Comparison of ENCODE assay signal across 8 cellular contexts in the genomic region with DNA sequence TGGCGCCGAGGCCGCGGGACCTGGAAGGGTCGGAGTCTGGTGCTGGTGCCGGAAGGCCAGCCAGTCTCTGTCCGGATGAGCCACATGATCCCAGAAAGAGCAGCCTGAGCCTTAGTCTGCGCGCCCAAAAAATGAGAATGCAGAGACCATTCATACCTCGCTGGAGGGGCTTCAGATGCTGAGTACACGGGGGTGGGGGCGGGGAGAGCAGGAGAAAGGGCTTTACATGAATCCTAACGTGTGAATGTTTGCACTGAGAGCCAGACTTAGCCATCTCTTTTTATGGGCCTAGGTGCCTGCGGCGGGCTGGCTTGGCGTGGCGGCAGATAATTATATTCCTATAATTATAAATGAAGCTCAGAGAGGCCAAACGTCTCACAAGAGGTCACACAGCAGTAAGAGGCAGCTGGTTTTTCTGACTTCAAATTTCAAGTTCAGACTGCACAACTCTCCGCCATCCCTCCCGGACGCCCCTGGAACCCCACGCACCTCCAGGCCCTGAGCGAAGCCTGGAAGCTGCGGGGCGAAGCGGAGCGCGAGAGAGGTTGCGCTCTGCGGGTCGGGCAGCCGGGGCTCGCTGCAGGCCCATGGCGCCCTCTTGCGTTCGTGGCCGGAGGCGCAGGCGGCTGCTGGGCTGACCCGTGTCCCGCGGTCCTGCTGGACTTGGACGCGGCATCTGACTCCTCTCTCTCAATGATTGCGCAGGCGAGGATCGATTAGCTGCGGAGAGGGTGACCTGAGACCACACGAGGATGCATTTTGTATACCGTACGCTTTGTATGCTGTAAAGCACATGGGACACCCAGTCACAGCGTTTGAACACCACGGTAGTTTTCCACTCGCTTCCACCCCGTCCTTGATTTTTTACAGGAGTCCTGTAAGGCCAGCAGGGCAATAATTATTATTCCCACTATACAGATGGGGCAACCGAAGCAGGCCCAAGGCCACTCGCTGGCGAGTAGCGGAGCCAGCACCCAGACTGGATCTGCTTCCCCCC.
DNase-seq lines count a peak whose midpoint lies in the region; TF ChIP-seq lines count a peak whose summit lies in the region.

No MANE protein-coding gene starts in this region.

- peaks cover 0 to 8% of the 10 kb centered on the region in 2 experiments for H3K4me1 ChIP-seq in neutrophil (ENCODE audit: control insufficient read depth in 1 of 2, insufficient read depth in 1 of 2, low read depth in 1 of 2, low read length in 1 of 2)
- peaks cover 29% of the 10 kb centered on the region for H3K4me1 ChIP-seq in suprapubic skin

- no peaks in the 10 kb centered on the region for H3K36me3 ChIP-seq in neutrophil
- no peaks in the 10 kb centered on the region for H3K36me3 ChIP-seq in suprapubic skin

- H3K9me3 Mint-ChIP-seq in activated naive CD4-positive, alpha-beta T cell treated with anti-CD3 and anti-CD28 coated beads for 36 hours, result no peaks in the 10 kb centered on the region

- H3K36me3 Mint-ChIP-seq in activated naive CD4-positive, alpha-beta T cell treated with anti-CD3 and anti-CD28 coated beads for 36 hours (ENCODE audit: low read depth), result no peaks in the 10 kb centered on the region

- peaks cover 71% of the 10 kb centered on the region for H3K27me3 Mint-ChIP-seq in activated naive CD4-positive, alpha-beta T cell treated with anti-CD3 and anti-CD28 coated beads for 36 hours (ENCODE audit: low read depth)

- 2% methylated on average over 29 of the region's 59 CpGs for WGBS in suprapubic skin

- no peak overlapping the region for H3K27ac Mint-ChIP-seq in activated naive CD4-positive, alpha-beta T cell treated with anti-CD3 and anti-CD28 coated beads for 36 hours

- H3K27me3 ChIP-seq in neutrophil (peaks cover 100% of the 10 kb centered on the region), suprapubic skin (peaks cover 88% of the 10 kb centered on the region)

- peaks cover 3% of the 10 kb centered on the region for H3K4me1 Mint-ChIP-seq in activated naive CD4-positive, alpha-beta T cell treated with anti-CD3 and anti-CD28 coated beads for 36 hours (ENCODE audit: low read depth)

- no peak overlapping the region for H3K4me3 Mint-ChIP-seq in activated naive CD4-positive, alpha-beta T cell treated with anti-CD3 and anti-CD28 coated beads for 36 hours

- intact Hi-C loops in activated naive CD4-positive, alpha-beta T cell treated with anti-CD3 and anti-CD28 coated beads for 36 hours (cut with micrococcal nuclease), result loop anchor here (1.0 to 5.0 kb wide), 5 partner anchors 274 to 531 kb away; a partner anchor contains a TSS

- H3K9me3 ChIP-seq in neutrophil (no peaks in the 10 kb centered on the region), suprapubic skin (no peaks in the 10 kb centered on the region)

- no peak for TF ChIP-seq EP300 in suprapubic skin (IDR thresholded peaks at IDR 0.05)

- TF ChIP-seq POLR2A in suprapubic skin (IDR thresholded peaks at IDR 0.05), result no peak

- CTCF ChIA-PET in activated naive CD4-positive, alpha-beta T cell treated with anti-CD3 and anti-CD28 coated beads for 36 hours (lab: Charles Lee), result interaction anchor here (0.6 to 9.8 kb wide), 21 partner anchors 9 to 531 kb away, joined by 3 to 123 read pairs (median 4); a partner anchor contains a TSS

- peak; percentile 68 to 86 (median 74) for DNase-seq in NCI-H1417 (lab: John Stamatoyannopoulos, UW)
- DNase-seq in NCI-H1417 treated with DMSO at 0.1 percent for 48 hours (lab: John Stamatoyannopoulos, UW), result no peak
- peak; percentile 74 for DNase-seq in HK-2 (ENCODE audit: unreplicated experiment)
- DNase-seq in RPMI8226, result peak; percentile 73
- peak; percentile 68 for DNase-seq in activated naive CD4-positive, alpha-beta T cell treated with anti-CD3 and anti-CD28 coated beads for 36 hours
- DNase-seq in germinal center (ENCODE audit: low spot score), result peak; percentile 88
- DNase-seq in suprapubic skin (ENCODE audit: low spot score in 2 of 2), result peak; percentile 81 to 90

- H3K4me3 ChIP-seq in neutrophil (ENCODE audit: low read depth in 1 of 2, low read length in 1 of 2), result no peak overlapping the region
- peak overlapping the region; percentile 47 for H3K4me3 ChIP-seq in suprapubic skin

- TF ChIP-seq CTCF in neutrophil (IDR thresholded peaks at IDR 0.05) (peak; percentile 62), suprapubic skin (IDR thresholded peaks at IDR 0.05) (peak; percentile 89 to 99)

- H3K27ac ChIP-seq in neutrophil, result no peak overlapping the region
- no peak overlapping the region for H3K27ac ChIP-seq in suprapubic skin
